In the genomic region with DNA sequence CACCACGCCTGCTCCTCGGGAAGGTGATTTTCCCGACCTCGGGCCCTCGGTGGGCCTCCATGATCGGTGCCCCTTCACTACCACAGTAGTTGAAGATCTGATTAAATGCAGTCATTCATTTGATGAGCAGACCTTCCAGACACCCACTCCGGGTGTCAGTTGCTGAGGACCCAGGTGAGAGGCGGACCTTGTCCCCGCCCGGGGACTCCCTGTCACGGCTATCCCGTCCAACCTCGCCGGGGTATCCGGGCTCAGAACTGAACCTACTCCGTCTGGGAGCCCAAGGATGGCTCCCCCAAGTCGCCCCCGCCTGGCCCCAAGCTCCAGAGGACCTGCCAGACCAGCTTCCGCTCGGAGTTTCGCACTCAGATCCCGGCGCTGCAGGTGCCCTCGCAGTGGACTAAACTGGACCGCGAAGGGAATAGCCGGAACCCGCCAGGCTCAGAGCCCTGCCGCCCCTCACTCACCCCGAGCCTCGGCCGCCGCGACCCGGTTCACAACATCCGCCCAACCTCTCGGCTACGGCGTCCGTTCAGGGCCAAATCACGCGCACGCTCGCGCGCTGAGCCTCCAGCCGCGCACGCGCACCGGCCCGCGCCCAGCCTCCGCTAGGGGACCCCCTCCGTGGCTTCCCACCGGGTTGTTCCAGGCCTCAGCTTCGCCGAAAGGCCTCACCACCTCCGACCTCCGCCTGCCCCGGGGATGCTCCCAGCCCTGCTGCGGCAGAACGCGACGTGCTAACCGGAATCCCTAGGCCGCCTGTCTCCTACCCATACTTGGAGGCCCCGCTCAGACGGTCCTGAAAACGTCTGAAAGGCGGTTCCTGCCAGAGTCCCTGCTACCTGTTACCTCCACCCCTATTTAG, we compare ENCODE assay signal across 8 cellular contexts. TPM values are rescaled to one million over a fixed set of nuclear protein-coding genes. Genes with fewer than 3 reads are reported as not detected.
DNase-seq lines count a peak whose midpoint lies in the region; ATAC-seq and TF ChIP-seq lines count a peak whose summit lies in the region.

No MANE protein-coding gene starts in this region.

- no peaks in the 10 kb centered on the region for H3K36me3 ChIP-seq in CD4-positive, alpha-beta memory T cell (ENCODE audit: insufficient read depth, low read length)
- H3K36me3 ChIP-seq in ectodermal cell (ENCODE audit: control insufficient read depth, insufficient read depth, low read length): no peaks in the 10 kb centered on the region
- H3K36me3 ChIP-seq in lower lobe of right lung: no peaks in the 10 kb centered on the region

- H3K4me1 Mint-ChIP-seq in CD4-positive, alpha-beta memory T cell: peaks cover 0 to 4% (median 2%) of the 10 kb centered on the region in 4 donors

- 2% methylated on average over 71 of the region's 71 CpGs for WGBS in ectodermal cell, 2 experiments

- H3K27ac Mint-ChIP-seq in CD4-positive, alpha-beta memory T cell: no peak overlapping the region

- peak; percentile 75 for TF ChIP-seq CTCF in lower lobe of right lung (IDR thresholded peaks at IDR 0.05)

- no peaks in the 10 kb centered on the region for H3K36me3 Mint-ChIP-seq in CD4-positive, alpha-beta memory T cell

- no peaks in the 10 kb centered on the region for H3K9me3 ChIP-seq in CD4-positive, alpha-beta memory T cell (ENCODE audit: control insufficient read depth in 1 of 2, low read length in 2 of 2)
- H3K9me3 ChIP-seq in ectodermal cell (ENCODE audit: control insufficient read depth, low read length): no peaks in the 10 kb centered on the region
- H3K9me3 ChIP-seq in lower lobe of right lung: no peaks in the 10 kb centered on the region

- ATAC-seq in GM19452 (IDR thresholded peaks at IDR 0.05; ENCODE audit: unreplicated experiment) (peak; percentile 71), HG03571 (IDR thresholded peaks at IDR 0.05; ENCODE audit: unreplicated experiment) (peak; percentile 73), lower lobe of right lung (peak; percentile 88 to 91)

- H3K9me3 Mint-ChIP-seq in CD4-positive, alpha-beta memory T cell: no peaks in the 10 kb centered on the region

- peaks cover 48% of the 10 kb centered on the region for H3K4me1 ChIP-seq in CD4-positive, alpha-beta memory T cell (ENCODE audit: insufficient read depth, low read length)
- H3K4me1 ChIP-seq in ectodermal cell (ENCODE audit: control insufficient read depth, insufficient read depth, low read length) (peaks cover 8% of the 10 kb centered on the region), lower lobe of right lung (peaks cover 24% of the 10 kb centered on the region)

- H3K27ac ChIP-seq in CD4-positive, alpha-beta memory T cell (ENCODE audit: low read depth, low read length): peak overlapping the region; percentile 76
- H3K27ac ChIP-seq in ectodermal cell (ENCODE audit: insufficient read depth, low read depth, low read length, poor library complexity, severe bottlenecking) (no peak overlapping the region), lower lobe of right lung (peak overlapping the region; percentile 87)

- CTCF ChIA-PET in CD4-positive, alpha-beta memory T cell (lab: Charles Lee; ENCODE audit: partially characterized antibody): no interaction called here

- no peak overlapping the region for H3K4me3 Mint-ChIP-seq in CD4-positive, alpha-beta memory T cell

- peak overlapping the region; percentile 96 to 99 for H3K4me3 ChIP-seq in CD4-positive, alpha-beta memory T cell (ENCODE audit: low read length in 2 of 2)
- H3K4me3 ChIP-seq in ectodermal cell (ENCODE audit: insufficient read depth, low read depth, low read length) (peak overlapping the region; percentile 82), lower lobe of right lung (peak overlapping the region; percentile 81)

- intact Hi-C loops in CD4-positive, alpha-beta memory T cell (cut with micrococcal nuclease): no loop called here
- intact Hi-C loops in lower lobe of right lung (cut with DNase I): no loop called here

- no peaks in the 10 kb centered on the region for H3K27me3 Mint-ChIP-seq in CD4-positive, alpha-beta memory T cell

- POLR2A ChIA-PET in CD4-positive, alpha-beta memory T cell (lab: Charles Lee; ENCODE audit: partially characterized antibody): interaction anchor here (0.6 to 2.0 kb wide), 12 partner anchors 32 to 797 kb away, joined by 3 to 9 read pairs (median 3); a partner anchor contains a TSS

- H3K27me3 ChIP-seq in CD4-positive, alpha-beta memory T cell (ENCODE audit: insufficient read depth, low read length): no peaks in the 10 kb centered on the region
- H3K27me3 ChIP-seq in ectodermal cell (ENCODE audit: control insufficient read depth, insufficient read depth, low read length, poor library complexity, severe bottlenecking) (peaks cover 26% of the 10 kb centered on the region), lower lobe of right lung (ENCODE audit: low read depth) (peaks cover 3% of the 10 kb centered on the region)

- DNase-seq in CD4-positive, alpha-beta memory T cell: peak; percentile 94 to 100 (median 99)
- peak; percentile 93 for DNase-seq in NCI-H748 treated with DMSO at 0.1 percent for 48 hours (lab: John Stamatoyannopoulos, UW)
- DNase-seq in activated CD4-positive, alpha-beta T cell treated with anti-CD3 and anti-CD28 coated beads, Interleukin-2, amount 50 U/mL, for 48 hours: peak; percentile 98 to 99
- DNase-seq in lower lobe of right lung: peak; percentile 98
- peak; percentile 97 to 100 for DNase-seq in stimulated activated CD4-positive, alpha-beta T cell treated with anti-CD3 and anti-CD28 coated beads, Interleukin-4, amount 100 ng/mL, for 48 hours (ENCODE audit: low read depth in 2 of 2)

RNA-seq across cellular contexts. Expression of a gene that starts 22.3 kb away (rescaled TPM):
- total RNA-seq in CD4-positive, alpha-beta memory T cell: 1,000 to 10,000 TPM; 3,010 to 3,866 TPM
- polyA plus RNA-seq in CD4-positive, alpha-beta memory T cell: not detected
- polyA plus RNA-seq in ectodermal cell (2013, experiment 1 of 4): 2,448 TPM
- 3,281 TPM for polyA plus RNA-seq in ectodermal cell (2013, experiment 2 of 4)
- 16,052 TPM for polyA plus RNA-seq in ectodermal cell (2013, experiment 3 of 4)
- 9,026 TPM for polyA plus RNA-seq in ectodermal cell (2013, experiment 4 of 4)
- 6,803 TPM for total RNA-seq in lower lobe of right lung

RNA-seq across cellular contexts. Expression of a gene that starts 31.0 kb away (rescaled TPM):
- total RNA-seq in CD4-positive, alpha-beta memory T cell: 10 to 100 TPM; 16.7 to 17.0 TPM
- 10 to 100 TPM in 1 of 2 donors, 1 to 10 TPM in 1; 4.1 to 10.4 TPM for polyA plus RNA-seq in CD4-positive, alpha-beta memory T cell
- 33.5 TPM for polyA plus RNA-seq in ectodermal cell (2013, experiment 1 of 4)
- polyA plus RNA-seq in ectodermal cell (2013, experiment 2 of 4): 38.9 TPM
- polyA plus RNA-seq in ectodermal cell (2013, experiment 3 of 4): 31.8 TPM
- polyA plus RNA-seq in ectodermal cell (2013, experiment 4 of 4): 36.2 TPM
- 35.3 TPM for total RNA-seq in lower lobe of right lung
